Comparison of ENCODE assay signal across 33 cellular contexts in the genomic region with DNA sequence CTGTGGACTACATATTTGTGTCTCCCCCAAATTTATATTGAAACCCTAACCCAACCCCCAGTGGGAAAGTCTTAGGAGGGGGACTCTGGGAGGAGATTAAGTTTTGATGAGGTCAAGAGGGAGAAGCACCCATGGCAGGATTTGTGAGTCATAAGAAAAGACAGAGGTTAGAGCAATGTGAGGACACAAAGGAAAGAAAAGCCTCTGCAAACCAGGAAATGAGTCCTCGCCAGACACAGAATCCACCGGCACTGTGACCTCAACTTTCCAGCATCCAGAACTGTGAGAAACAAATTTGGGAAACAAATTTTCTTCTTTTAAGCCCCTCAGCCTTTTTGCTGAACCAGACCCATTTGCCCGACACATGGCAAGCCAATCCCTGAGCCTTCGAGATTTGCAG.
A peak's percentile ranks its signal among the peaks of the same experiment; 100 is the strongest.
DNase-seq lines count a peak whose midpoint lies in the region; TF ChIP-seq lines count a peak whose summit lies in the region.
"Had no signal": no experiment of that assay in that cellular context is flagged by ENCODE, and none has a peak within 500 bp of the region (broad histone marks: within the 10 kb centered on the region; RNA-seq: fewer than 3 reads in every experiment).

No MANE protein-coding gene starts in this region.

- BruUV-seq in MCF 10A (replicated peaks; lab: Mats Ljungman, UMichigan) = no TSS peak

- CTCF ChIA-PET in MCF 10A (lab: Yijun Ruan, JAX) = no interaction called here

- intact Hi-C loops in MCF 10A (cut with micrococcal nuclease) = no loop called here
- intact Hi-C loops in head of caudate nucleus (cut with DNase I) = no loop called here

- DNase-seq in AG10803 (ENCODE audit: low read depth) = peak; percentile 34
- DNase-seq in HT1080 (ENCODE audit: low read depth) = peak; percentile 87
- DNase-seq in astrocyte of the spinal cord (ENCODE audit: low read depth, low spot score) = peak; percentile 59
- peak; percentile 26 for DNase-seq in fibroblast of villous mesenchyme (ENCODE audit: low read depth)
- DNase-seq in MCF 10A (ENCODE audit: unreplicated experiment) = no peak
- DNase-seq in stimulated activated CD4-positive, alpha-beta T cell treated with anti-CD3 and anti-CD28 coated beads, Interleukin-2, amount 100 ng/mL, for 24 hours = no peak
- DNase-seq in NCI-H2029 treated with DMSO at 0.1 percent for 48 hours (lab: John Stamatoyannopoulos, UW) = no peak
- DNase-seq in head of caudate nucleus = no peak
- DNase-seq: ACHN; activated CD4-positive, alpha-beta T cell treated with anti-CD3 and anti-CD28 coated beads, Interleukin-2, amount 10 ng/mL, durations not matched to agents 24 days and 14 days; activated naive CD8-positive, alpha-beta T cell treated with anti-CD3 and anti-CD28 coated beads, Interleukin-2, amount 50 U/mL, for 24 hours; activated T-cell treated with anti-CD3 and anti-CD28 coated beads, Interleukin-2, amount 50 U/mL, for 24 hours; C1 segment of cervical spinal cord; Caco-2; effector CD4-positive, alpha-beta T cell; gastrocnemius medialis; H7; hypothalamus; immature natural killer cell; KG1; left lung; mesendoderm; MV-4-11; NCI-H146; NCI-H446 treated with DMSO at 0.1 percent for 48 hours; psoas muscle; sigmoid colon; stimulated activated CD4-positive, alpha-beta T cell treated with anti-CD3 and anti-CD28 coated beads, Interleukin-15, amount 100 ng/mL, for 24 hours; stimulated activated naive CD4-positive, alpha-beta T cell; upper lobe of right lung; WERI-Rb-1 had no signal

- in situ Hi-C loops in astrocyte of the spinal cord (cut with HindIII; ENCODE audit: low sequenced_read_pairs) = no loop called here

- peaks cover 31% of the 10 kb centered on the region for H3K9me3 Mint-ChIP-seq in MCF 10A (ENCODE audit: unreplicated experiment)
- H3K9me3 Mint-ChIP-seq: activated CD4-positive, alpha-beta T cell treated with anti-CD3 and anti-CD28 coated beads, Interleukin-2, amount 10 ng/mL, durations not matched to agents 24 days and 14 days; activated naive CD8-positive, alpha-beta T cell treated with anti-CD3 and anti-CD28 coated beads, Interleukin-2, amount 50 U/mL, for 24 hours; brain had no signal

- H3K4me3 Mint-ChIP-seq in MCF 10A (ENCODE audit: unreplicated experiment) = no peak overlapping the region
- H3K4me3 Mint-ChIP-seq: activated CD4-positive, alpha-beta T cell treated with anti-CD3 and anti-CD28 coated beads, Interleukin-2, amount 10 ng/mL, durations not matched to agents 24 days and 14 days; activated naive CD8-positive, alpha-beta T cell treated with anti-CD3 and anti-CD28 coated beads, Interleukin-2, amount 50 U/mL, for 24 hours; activated T-cell treated with anti-CD3 and anti-CD28 coated beads, Interleukin-2, amount 50 U/mL, for 24 hours; brain; immature natural killer cell had no signal

- H3K27me3 Mint-ChIP-seq in MCF 10A (ENCODE audit: insufficient read depth, unreplicated experiment) = no peaks in the 10 kb centered on the region
- H3K27me3 Mint-ChIP-seq: activated CD4-positive, alpha-beta T cell treated with anti-CD3 and anti-CD28 coated beads, Interleukin-2, amount 10 ng/mL, durations not matched to agents 24 days and 14 days; activated naive CD8-positive, alpha-beta T cell treated with anti-CD3 and anti-CD28 coated beads, Interleukin-2, amount 50 U/mL, for 24 hours; activated T-cell treated with anti-CD3 and anti-CD28 coated beads, Interleukin-2, amount 50 U/mL, for 24 hours had no signal

- H3K4me1 Mint-ChIP-seq in MCF 10A (ENCODE audit: insufficient read depth, unreplicated experiment) = no peaks in the 10 kb centered on the region
- H3K4me1 Mint-ChIP-seq: activated CD4-positive, alpha-beta T cell treated with anti-CD3 and anti-CD28 coated beads, Interleukin-2, amount 10 ng/mL, durations not matched to agents 24 days and 14 days; activated naive CD8-positive, alpha-beta T cell treated with anti-CD3 and anti-CD28 coated beads, Interleukin-2, amount 50 U/mL, for 24 hours; immature natural killer cell had no signal

- no peak overlapping the region for H3K27ac Mint-ChIP-seq in MCF 10A (ENCODE audit: low read depth, unreplicated experiment)
- H3K27ac Mint-ChIP-seq: activated CD4-positive, alpha-beta T cell treated with anti-CD3 and anti-CD28 coated beads, Interleukin-2, amount 10 ng/mL, durations not matched to agents 24 days and 14 days; activated naive CD8-positive, alpha-beta T cell treated with anti-CD3 and anti-CD28 coated beads, Interleukin-2, amount 50 U/mL, for 24 hours; activated T-cell treated with anti-CD3 and anti-CD28 coated beads, Interleukin-2, amount 50 U/mL, for 24 hours; brain; immature natural killer cell had no signal

- TF ChIP-seq CTCF in AG10803 (conservative IDR thresholded peaks at IDR 0.05; ENCODE audit: low read length) = no peak
- no peak for TF ChIP-seq CTCF in astrocyte of the spinal cord (IDR thresholded peaks at IDR 0.05; ENCODE audit: low read depth, low read length)
- TF ChIP-seq CTCF in fibroblast of villous mesenchyme (IDR thresholded peaks at IDR 0.05; ENCODE audit: insufficient read depth, low read depth, low read length) = no peak
- TF ChIP-seq CTCF in MCF 10A (IDR thresholded peaks at IDR 0.05; ENCODE audit: unreplicated experiment) = no peak

- POLR2A ChIA-PET in MCF 10A (lab: Yijun Ruan, JAX) = no interaction called here

- H3K4me3 ChIP-seq in AG10803 (ENCODE audit: low read length) (no peak overlapping the region), astrocyte of the spinal cord (ENCODE audit: low read depth, low read length) (no peak overlapping the region), fibroblast of villous mesenchyme (ENCODE audit: low read depth, low read length) (no peak overlapping the region)
- H3K4me3 ChIP-seq: gastrocnemius medialis, left lung, psoas muscle, sigmoid colon, suprapubic skin, upper lobe of right lung had no signal

- H3K36me3 Mint-ChIP-seq in MCF 10A (ENCODE audit: insufficient read depth, unreplicated experiment) = no peaks in the 10 kb centered on the region
- H3K36me3 Mint-ChIP-seq: brain, immature natural killer cell had no signal

Comparison
In these comparisons a context has a peak if more than half of its experiments do, and no peak if none do; other contexts are left out.
1. DNase-seq: peak in AG10803 (single experiment), HT1080 (single experiment), astrocyte of the spinal cord (single experiment) and fibroblast of villous mesenchyme (single experiment); none in MCF 10A (single experiment), stimulated activated CD4-positive, alpha-beta T cell treated with anti-CD3 and anti-CD28 coated beads, Interleukin-2, amount 100 ng/mL, for 24 hours (0 of 2), NCI-H2029 treated with DMSO at 0.1 percent for 48 hours (single experiment) and head of caudate nucleus (0 of 42).